ENCODE assay signal across 22 cellular contexts in genomic region chr4:85745939-85746338, GRCh38.
A peak's percentile ranks its signal among the peaks of the same experiment; 100 is the strongest.
DNase-seq lines count a peak whose midpoint lies in the region; ATAC-seq, FAIRE-seq and TF ChIP-seq lines count a peak whose summit lies in the region.
"Had no signal": no experiment of that assay in that cellular context is flagged by ENCODE, and none has a peak within 500 bp of the region (broad histone marks: within the 10 kb centered on the region; RNA-seq: fewer than 3 reads in every experiment).

No MANE protein-coding gene starts in this region.

- peak overlapping the region; percentile 79 to 94 (median 91) for H3K27ac Mint-ChIP-seq in naive B cell
- H3K27ac Mint-ChIP-seq: CD4-positive, alpha-beta T cell; T-helper 17 cell had no signal

- H3K27ac ChIP-seq in A549 = peak overlapping the region in 1 of 2 experiments; percentile 29; a peak in 2 of 6 replicates
- H3K27ac ChIP-seq in Karpas-422 (ENCODE audit: low read length) = peak overlapping the region; percentile 22
- peak overlapping the region; percentile 53 for H3K27ac ChIP-seq in caudate nucleus (ENCODE audit: low read depth, low read length)
- H3K27ac ChIP-seq: BLaER1, GM23248, KMS-11 had no signal

- DNase-seq in A549 (ENCODE audit: low read depth in 1 of 2, low spot score in 1 of 2) = no peak
- no peak for DNase-seq in Karpas-422
- DNase-seq in caudate nucleus (lab: John Stamatoyannopoulos, UW) = no peak
- no peak for DNase-seq in naive B cell
- no peak for DNase-seq in Kasumi-1 (lab: John Stamatoyannopoulos, UW)
- DNase-seq: CD4-positive, alpha-beta T cell; COR-L47; DND-41; GM23248; HCEC 1CT; NCI-H1694; NK-92 treated with Interleukin-12 subunit alpha and Interleukin-12 subunit beta, amount 100 ng/mL, for 24 hours; OCI-M1; Right ventricle myocardium superior; T-helper 17 cell had no signal

- peaks cover 36% of the 10 kb centered on the region for H3K4me1 ChIP-seq in A549
- H3K4me1 ChIP-seq in Karpas-422 (ENCODE audit: low read length) = peaks cover 70% of the 10 kb centered on the region

- ATAC-seq in A549 = no peak
- no peak for ATAC-seq in naive B cell (ENCODE audit: low read depth in 2 of 2)
- no peak for ATAC-seq in GM21367 (IDR thresholded peaks at IDR 0.05; ENCODE audit: unreplicated experiment)
- no peak for ATAC-seq in GM18909 (IDR thresholded peaks at IDR 0.05; ENCODE audit: poor library complexity, unreplicated experiment)
- ATAC-seq: GM12878, T-helper 17 cell had no signal

- TF ChIP-seq RAD21 in A549 (conservative IDR thresholded peaks at IDR 0.05 in 1 of 2, IDR thresholded peaks at IDR 0.05 in 1 of 2) = no peak

- peak overlapping the region in 5 of 8 donors; percentile 12 to 60 (median 30) for H3K4me3 Mint-ChIP-seq in naive B cell
- H3K4me3 Mint-ChIP-seq: CD4-positive, alpha-beta T cell; T-helper 17 cell had no signal

- peaks cover 36% of the 10 kb centered on the region; the same call in 1 of the 2 replicates for H3K79me2 ChIP-seq in Karpas-422 (ENCODE audit: low read length)

- H3K9me3 ChIP-seq in A549 = no peaks in the 10 kb centered on the region
- no peaks in the 10 kb centered on the region for H3K9me3 ChIP-seq in Karpas-422 (ENCODE audit: low read length)
- H3K9me3 ChIP-seq: BLaER1 had no signal

- FAIRE-seq in A549 (lab: Jason Lieb, UNC) = no peak
- FAIRE-seq: A204.1, GM12878, HTR-8/SVneo had no signal

- TF ChIP-seq CTCF in A549 (IDR thresholded peaks at IDR 0.05) = no peak

- no peak for TF ChIP-seq EP300 in A549 (IDR thresholded peaks at IDR 0.05)

- H3K4me3 ChIP-seq in A549 (no peak overlapping the region), Karpas-422 (ENCODE audit: low read length) (no peak overlapping the region)
- H3K4me3 ChIP-seq: BLaER1, GM12878, GM23248 had no signal

- H3K36me3 ChIP-seq in Karpas-422 (ENCODE audit: insufficient read depth, low read length) = no peaks in the 10 kb centered on the region
- H3K36me3 ChIP-seq: BLaER1 had no signal

- peaks cover 0 to 4% (median 0%) of the 10 kb centered on the region in 7 donors for H3K9me3 Mint-ChIP-seq in naive B cell
- H3K9me3 Mint-ChIP-seq: CD4-positive, alpha-beta T cell had no signal

- no peaks in the 10 kb centered on the region for H3K27me3 ChIP-seq in Karpas-422 (ENCODE audit: low read length)
- H3K27me3 ChIP-seq: BLaER1 had no signal

- no peaks in the 10 kb centered on the region for H3K27me3 Mint-ChIP-seq in naive B cell
- H3K27me3 Mint-ChIP-seq: CD4-positive, alpha-beta T cell had no signal

- WGBS in A549 (ENCODE audit: missing lambda C conversion rate) = 48% methylated on average over 3 of the region's 3 CpGs

- H3K4me2 ChIP-seq in A549 = 0 out of 3 replicates have a peak overlapping the region, but pooled peaks have one; percentile 12
- H3K4me2 ChIP-seq in Karpas-422 (ENCODE audit: low read depth, low read length, poor library complexity, severe bottlenecking) = peak overlapping the region; percentile 23
- H3K4me2 ChIP-seq: BLaER1, KMS-11 had no signal

- peaks cover 5 to 11% of the 10 kb centered on the region in 2 donors for H3K36me3 Mint-ChIP-seq in naive B cell

- POLR2A ChIA-PET in A549 (lab: Yijun Ruan, JAX) = no interaction called here

- peaks cover 54 to 84% (median 60%) of the 10 kb centered on the region in 3 donors for H3K4me1 Mint-ChIP-seq in naive B cell
- H3K4me1 Mint-ChIP-seq: T-helper 17 cell had no signal

- H3K9me2 ChIP-seq in Karpas-422 (replicated peaks; ENCODE audit: insufficient read depth, low read length) = no peaks in the 10 kb centered on the region

- H3K9ac ChIP-seq in Karpas-422 (ENCODE audit: low read length) = no peak overlapping the region
- H3K9ac ChIP-seq: BLaER1, GM23248, KMS-11 had no signal

- CTCF ChIA-PET in A549 (lab: Yijun Ruan, JAX) = interaction anchor here (3.5 kb wide), 1 partner anchor 51 kb away, joined by 10 read pairs; no protein-coding TSS in a partner anchor

- no peak for TF ChIP-seq POLR2A in A549 (IDR thresholded peaks at IDR 0.05; ENCODE audit: low read length)

- no peaks in the 10 kb centered on the region for H4K20me1 ChIP-seq in Karpas-422 (ENCODE audit: insufficient read depth, low read depth, low read length)
- H4K20me1 ChIP-seq: BLaER1 had no signal

- no peak overlapping the region for H2AFZ ChIP-seq in Karpas-422 (ENCODE audit: low read length)
- H2AFZ ChIP-seq: GM23248 had no signal

TF ChIP-seq in A549, 52 proteins besides CTCF, POLR2A, EP300 and RAD21:
- TF ChIP-seq CBX8 (IDR thresholded peaks at IDR 0.05) = no peak
- TF ChIP-seq HOXA7 (CRISPR knock-in tag; IDR thresholded peaks at IDR 0.05) = no peak
- TF ChIP-seq JUN (IDR thresholded peaks at IDR 0.05) = no peak
- TF ChIP-seq BHLHE40 (IDR thresholded peaks at IDR 0.05; ENCODE audit: low read depth, low read length) = no peak
- TF ChIP-seq HES2 (IDR thresholded peaks at IDR 0.05) = no peak
- TF ChIP-seq ZNF302 (CRISPR knock-in tag; IDR thresholded peaks at IDR 0.05) = no peak
- no peak for TF ChIP-seq HEYL (CRISPR knock-in tag; IDR thresholded peaks at IDR 0.05)
- no peak for TF ChIP-seq ZFP36 (IDR thresholded peaks at IDR 0.05; ENCODE audit: borderline replicate concordance, partially characterized antibody)
- no peak for TF ChIP-seq BCL3 (IDR thresholded peaks at IDR 0.05)
- TF ChIP-seq ELK1 (IDR thresholded peaks at IDR 0.05; ENCODE audit: low read depth, low read length) = no peak
- TF ChIP-seq NPAS2 (CRISPR knock-in tag; IDR thresholded peaks at IDR 0.05; ENCODE audit: borderline replicate concordance) = no peak
- TF ChIP-seq EHMT2 (IDR thresholded peaks at IDR 0.05; ENCODE audit: low read depth) = no peak
- TF ChIP-seq RFX5 (IDR thresholded peaks at IDR 0.05) = no peak
- no peak for TF ChIP-seq EHF (CRISPR knock-in tag; IDR thresholded peaks at IDR 0.05)
- TF ChIP-seq HMGXB4 (CRISPR knock-in tag; IDR thresholded peaks at IDR 0.05; ENCODE audit: borderline replicate concordance) = no peak
- TF ChIP-seq TFCP2L1 (CRISPR knock-in tag; IDR thresholded peaks at IDR 0.05) = no peak
- no peak for TF ChIP-seq CEBPB (IDR thresholded peaks at IDR 0.05)
- no peak for TF ChIP-seq RCOR1 (IDR thresholded peaks at IDR 0.05; ENCODE audit: low read depth, low read length)
- no peak for TF ChIP-seq PHF8 (IDR thresholded peaks at IDR 0.05; ENCODE audit: borderline replicate concordance, low read depth)
